ENCODE assay signal across 22 cellular contexts in the genomic region with DNA sequence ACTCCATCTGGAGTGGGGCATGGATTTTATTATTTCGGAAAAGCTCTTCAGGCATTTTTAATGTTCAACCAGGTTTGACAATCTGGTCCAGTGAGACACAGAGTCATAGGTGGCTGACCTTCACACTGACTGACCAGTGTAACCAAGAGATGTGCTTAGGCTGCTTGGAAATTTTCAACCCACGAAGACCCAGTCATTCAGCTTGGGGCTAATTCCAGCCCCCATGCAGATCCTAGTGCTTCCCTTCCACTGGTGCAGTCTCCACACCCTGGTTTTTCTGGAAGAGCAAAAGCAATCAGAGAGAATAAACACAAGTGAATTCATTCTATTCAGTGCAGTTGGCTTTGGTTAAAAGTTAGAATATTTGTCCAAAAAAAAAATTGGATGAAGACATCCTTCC.
DNase-seq lines count a peak whose midpoint lies in the region; ATAC-seq lines count a peak whose summit lies in the region.
"Had no signal": no experiment of that assay in that cellular context is flagged by ENCODE, and none has a peak within 500 bp of the region (broad histone marks: within the 10 kb centered on the region; RNA-seq: fewer than 3 reads in every experiment).

No MANE protein-coding gene starts in this region.

- no peaks in the 10 kb centered on the region for H3K36me3 ChIP-seq in H7 (replicated peaks; ENCODE audit: control insufficient read depth, insufficient read depth, low read length)
- H3K36me3 ChIP-seq: BE2C, BLaER1 had no signal

- ATAC-seq in GM18907 (IDR thresholded peaks at IDR 0.05; ENCODE audit: unreplicated experiment) (no peak), GM21576 (IDR thresholded peaks at IDR 0.05; ENCODE audit: unreplicated experiment) (no peak)
- ATAC-seq: GM12878 had no signal

- DNase-seq in kidney tubule cell (ENCODE audit: low spot score) (peak; percentile 50), renal cortical epithelial cell (ENCODE audit: low read depth) (peak; percentile 76), H7 (no peak)
- DNase-seq: 8988T; ACHN; BE2C; C1 segment of cervical spinal cord; CD4-positive, alpha-beta memory T cell; CD4-positive, CD25-positive, alpha-beta regulatory T cell; CD8-positive, alpha-beta memory T cell; COR-L47; DMS 273 treated with DMSO at 0.1 percent for 48 hours; DMS153; DMS53; DMS79; DND-41; EL; GDM1 had no signal

- no peak overlapping the region for H3K4me3 ChIP-seq in H7 (ENCODE audit: insufficient read depth, low read depth, low read length)
- H3K4me3 ChIP-seq: BLaER1, GM12878 had no signal

- H3K27me3 ChIP-seq in H7 (ENCODE audit: control insufficient read depth, insufficient read depth, low read length) = no peaks in the 10 kb centered on the region
- H3K27me3 ChIP-seq: BE2C, BLaER1 had no signal
